ENCODE assay signal across 24 cellular contexts in genomic region chr6:168242111-168242510, GRCh38.
"Had no signal": no experiment of that assay in that cellular context is flagged by ENCODE, and none has a peak within 500 bp of the region (broad histone marks: within the 10 kb centered on the region; RNA-seq: fewer than 3 reads in every experiment).

No MANE protein-coding gene starts in this region.

- FAIRE-seq: HTR-8/SVneo had no signal

- H3K9me3 ChIP-seq: SK-N-SH had no signal

- H3K9ac ChIP-seq: SK-N-SH had no signal

- DNase-seq: KBM-7, MV-4-11, NCI-H1048, NCI-H1105, NCI-H1417, NCI-H146, NCI-H1694 treated with DMSO at 0.1 percent for 48 hours, NCI-H1930, NCI-H2081, NCI-H2107, NCI-H226, NCI-H446, NCI-H510A, NCI-H524 treated with DMSO at 0.1 percent for 48 hours, NCI-H69, NCI-H774, PC-3, SHP77, SK-N-SH, SW 1271 had no signal

- H3K4me2 ChIP-seq: SK-N-SH had no signal

- H3K27ac ChIP-seq: HL-60, RWPE1 had no signal

- ATAC-seq: Panc1, PC-3 had no signal
